Comparison of ENCODE assay signal across 1 cellular context in genomic region chr2:75237296-75237695, GRCh38.
TF ChIP-seq lines count a peak whose summit lies in the region.

No MANE protein-coding gene starts in this region.

TF ChIP-seq in H1, 55 proteins besides CTCF, POLR2A, EP300 and RAD21:
- TF ChIP-seq TAF1 (IDR thresholded peaks at IDR 0.05; ENCODE audit: low read depth, low read length) = no peak
- TF ChIP-seq CHD7 (IDR thresholded peaks at IDR 0.05; ENCODE audit: insufficient replicate concordance, low read length) = no peak
- TF ChIP-seq SUZ12 (IDR thresholded peaks at IDR 0.05; ENCODE audit: low read length) = no peak
- no peak for TF ChIP-seq NANOG (IDR thresholded peaks at IDR 0.05; ENCODE audit: insufficient read depth, low read depth, low read length, poor library complexity, severe bottlenecking)
- no peak for TF ChIP-seq EZH2 (IDR thresholded peaks at IDR 0.05; ENCODE audit: low read depth, low read length, severe bottlenecking)
- TF ChIP-seq SAP30 (IDR thresholded peaks at IDR 0.05; ENCODE audit: insufficient read depth, insufficient replicate concordance, low read length) = no peak
- no peak for TF ChIP-seq GABPA (IDR thresholded peaks at IDR 0.05; ENCODE audit: borderline replicate concordance, insufficient read depth, low read length)
- no peak for TF ChIP-seq KDM5A (IDR thresholded peaks at IDR 0.05; ENCODE audit: low read length)
- no peak for TF ChIP-seq POU5F1 (IDR thresholded peaks at IDR 0.05; ENCODE audit: low read depth, low read length)
- no peak for TF ChIP-seq RNF2 (IDR thresholded peaks at IDR 0.05; ENCODE audit: borderline replicate concordance, low read depth, low read length, missing control alignments, poor library complexity, severe bottlenecking)
- TF ChIP-seq, protein P1, sequence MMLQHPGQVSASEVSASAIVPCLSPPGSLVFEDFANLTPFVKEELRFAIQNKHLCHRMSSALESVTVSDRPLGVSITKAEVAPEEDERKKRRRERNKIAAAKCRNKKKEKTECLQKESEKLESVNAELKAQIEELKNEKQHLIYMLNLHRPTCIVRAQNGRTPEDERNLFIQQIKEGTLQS (IDR thresholded peaks at IDR 0.05; ENCODE audit: insufficient read depth, low read depth, low read length) = no peak
- no peak for TF ChIP-seq TEAD4 (IDR thresholded peaks at IDR 0.05; ENCODE audit: low read depth, low read length)
- TF ChIP-seq BCL11A (IDR thresholded peaks at IDR 0.05; ENCODE audit: low read depth in 2 of 2, low read length in 2 of 2) = no peak
- no peak for TF ChIP-seq CTBP2 (IDR thresholded peaks at IDR 0.05; ENCODE audit: borderline replicate concordance, insufficient read depth, insufficient read length, low read length)
- TF ChIP-seq RFX5 (IDR thresholded peaks at IDR 0.05; ENCODE audit: borderline replicate concordance, low read depth, low read length) = no peak
- TF ChIP-seq JUND (IDR thresholded peaks at IDR 0.05; ENCODE audit: low read length) = no peak
